8 cellular contexts compared by ENCODE assay signal in genomic region chr1:204763773-204764427, GRCh38.
DNase-seq lines count a peak whose midpoint lies in the region; FAIRE-seq and TF ChIP-seq lines count a peak whose summit lies in the region.

No MANE protein-coding gene starts in this region.

- peaks cover 22% of the 10 kb centered on the region for H3K27me3 Mint-ChIP-seq in activated T-cell treated with anti-CD3 and anti-CD28 coated beads, Interleukin-2, amount 50 U/mL, for 24 hours
- peaks cover 32% of the 10 kb centered on the region for H3K27me3 Mint-ChIP-seq in nephron (ENCODE audit: low read depth)

- H3K9me3 Mint-ChIP-seq in activated T-cell treated with anti-CD3 and anti-CD28 coated beads, Interleukin-2, amount 50 U/mL, for 24 hours = no peaks in the 10 kb centered on the region
- peaks cover 5% of the 10 kb centered on the region for H3K9me3 Mint-ChIP-seq in nephron

- peaks cover 12% of the 10 kb centered on the region for H3K4me1 Mint-ChIP-seq in activated T-cell treated with anti-CD3 and anti-CD28 coated beads, Interleukin-2, amount 50 U/mL, for 24 hours (ENCODE audit: low read depth)
- no peaks in the 10 kb centered on the region for H3K4me1 Mint-ChIP-seq in nephron

- peak overlapping the region; percentile 27 for H3K4me3 Mint-ChIP-seq in activated T-cell treated with anti-CD3 and anti-CD28 coated beads, Interleukin-2, amount 50 U/mL, for 24 hours
- no peak overlapping the region for H3K4me3 Mint-ChIP-seq in nephron

- H3K27ac Mint-ChIP-seq in activated T-cell treated with anti-CD3 and anti-CD28 coated beads, Interleukin-2, amount 50 U/mL, for 24 hours = no peak overlapping the region
- peak overlapping the region in 1 of 3 experiments; percentile 40 for H3K27ac Mint-ChIP-seq in nephron

- peak; percentile 90 for DNase-seq in AG20443 (ENCODE audit: low spot score)
- DNase-seq in GM19239 (ENCODE audit: insufficient read length, low spot score) = peak; percentile 65
- peak; percentile 64 for DNase-seq in HuH-7 (ENCODE audit: low spot score)
- peak; percentile 1 for DNase-seq in OCI-M2 (lab: John Stamatoyannopoulos, UW; ENCODE audit: unreplicated experiment)
- peak; percentile 75 for DNase-seq in activated T-cell treated with anti-CD3 and anti-CD28 coated beads, Interleukin-2, amount 50 U/mL, for 24 hours
- peak; percentile 27 for DNase-seq in fibroblast of gingiva (ENCODE audit: low read depth)
- DNase-seq in stimulated activated naive CD4-positive, alpha-beta T cell treated with Interleukin-2 at 50 U/mL for 16 hours (lab: John Stamatoyannopoulos, UW) = peak; percentile 41

- H3K36me3 Mint-ChIP-seq in activated T-cell treated with anti-CD3 and anti-CD28 coated beads, Interleukin-2, amount 50 U/mL, for 24 hours (ENCODE audit: low read depth) = no peaks in the 10 kb centered on the region
- H3K36me3 Mint-ChIP-seq in nephron (ENCODE audit: low read depth) = no peaks in the 10 kb centered on the region

- FAIRE-seq in GM19239 (lab: Jason Lieb, UNC) = peak; percentile 44

- TF ChIP-seq CTCF in nephron (IDR thresholded peaks at IDR 0.05; ENCODE audit: unreplicated experiment in 3 of 3) = peak; percentile 76 to 81 (median 76)

Comparison
In these comparisons a context has a peak if more than half of its experiments do, and no peak if none do; other contexts are left out.
1. Peak in every context shown above with its lines: DNase-seq.
2. DNase-seq: peak in every context shown above with its lines; median percentile 90 in AG20443; 75 in activated T-cell treated with anti-CD3 and anti-CD28 coated beads, Interleukin-2, amount 50 U/mL, for 24 hours; 65 in GM19239; 64 in HuH-7; 41 in stimulated activated naive CD4-positive, alpha-beta T cell treated with Interleukin-2 at 50 U/mL for 16 hours; 27 in fibroblast of gingiva; 1 in OCI-M2.